ENCODE assay signal across 18 cellular contexts in the genomic region with DNA sequence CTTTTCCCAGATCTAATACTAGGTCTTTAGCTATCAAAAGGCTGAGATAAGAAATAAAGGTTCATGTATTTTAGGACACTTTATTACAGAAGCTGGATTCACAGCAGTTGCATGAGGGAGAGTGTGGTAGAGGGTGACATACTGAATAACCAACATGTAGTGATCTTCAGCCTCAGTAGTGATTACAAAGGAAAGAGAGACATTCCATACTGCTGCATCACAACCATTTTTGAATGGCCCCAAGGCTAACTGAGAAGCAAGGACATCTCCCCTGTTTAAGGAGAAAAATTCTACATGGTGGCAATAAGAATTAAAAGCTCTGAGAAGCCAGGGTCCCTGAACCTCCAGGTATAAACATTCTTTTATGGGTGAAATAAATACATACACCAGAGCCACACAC. TPM values are rescaled to one million over a fixed set of nuclear protein-coding genes. Genes with fewer than 3 reads are reported as not detected.
DNase-seq lines count a peak whose midpoint lies in the region; ATAC-seq, FAIRE-seq and TF ChIP-seq lines count a peak whose summit lies in the region.
"Had no signal": no experiment of that assay in that cellular context is flagged by ENCODE, and none has a peak within 500 bp of the region (broad histone marks: within the 10 kb centered on the region; RNA-seq: fewer than 3 reads in every experiment).

No MANE protein-coding gene starts in this region.

- H3K9me3 ChIP-seq in HepG2 (ENCODE audit: low read length) (no peaks in the 10 kb centered on the region), right lobe of liver (no peaks in the 10 kb centered on the region)

- no peaks in the 10 kb centered on the region for H3K27me3 Mint-ChIP-seq in effector memory CD8-positive, alpha-beta T cell
- H3K27me3 Mint-ChIP-seq: dendritic cell treated with granulocyte-macrophage colony-stimulating factor and Interleukin-4, amounts not matched to agents 40 ng/mL and 50 ng/mL, for 4 days had no signal

- H3K79me2 ChIP-seq in HepG2 (ENCODE audit: insufficient read depth, low read length): peaks cover 2% of the 10 kb centered on the region

- H3K27me3 ChIP-seq in HepG2 (ENCODE audit: control insufficient read depth in 1 of 2, insufficient read depth in 2 of 2, low read length in 2 of 2) (no peaks in the 10 kb centered on the region), right lobe of liver (no peaks in the 10 kb centered on the region), foreskin keratinocyte (no peaks in the 10 kb centered on the region)
- H3K27me3 ChIP-seq: neural progenitor cell had no signal

- peaks cover 11 to 19% of the 10 kb centered on the region in 2 donors for H3K4me1 Mint-ChIP-seq in effector memory CD8-positive, alpha-beta T cell (ENCODE audit: low read depth in 2 of 2)
- H3K4me1 Mint-ChIP-seq: neural progenitor cell had no signal

- H3K4me3 Mint-ChIP-seq in effector memory CD8-positive, alpha-beta T cell: no peak overlapping the region
- H3K4me3 Mint-ChIP-seq: dendritic cell treated with granulocyte-macrophage colony-stimulating factor and Interleukin-4, amounts not matched to agents 40 ng/mL and 50 ng/mL, for 4 days; neural progenitor cell; WTC11 had no signal

- peaks cover 25% of the 10 kb centered on the region for H3K36me3 Mint-ChIP-seq in effector memory CD8-positive, alpha-beta T cell (ENCODE audit: insufficient read depth)

- H3K27ac ChIP-seq in HepG2 (ENCODE audit: extremely low read length, insufficient read depth, low read length) (no peak overlapping the region), right lobe of liver (no peak overlapping the region), foreskin keratinocyte (no peak overlapping the region)
- H3K27ac ChIP-seq: neural progenitor cell had no signal

- CTCF ChIA-PET in HepG2 (lab: Yijun Ruan, JAX; ENCODE audit: low intra/inter-chr PET ratio, low total read pairs): no interaction called here

- intact Hi-C loops in HepG2 (cut with micrococcal nuclease; ENCODE audit: unreplicated experiment) (no loop called here), right lobe of liver (cut with DNase I) (no loop called here)

- no peak for TF ChIP-seq RAD21 in HepG2 (CRISPR knock-in tag; IDR thresholded peaks at IDR 0.05)

- in situ Hi-C loops in HepG2 (cut with HindIII; ENCODE audit: extremely low pct_ligation_motif_present, low pct_unique_long_range_greater_than_20kb): no loop called here

- H3K36me3 ChIP-seq in HepG2 (replicated peaks in 1 of 2; ENCODE audit: control insufficient read depth in 1 of 2, insufficient read depth in 2 of 2, low read length in 2 of 2) (peaks cover 0 to 16% of the 10 kb centered on the region in 2 experiments; a peak in 2 of 5 replicates), right lobe of liver (no peaks in the 10 kb centered on the region)

- FAIRE-seq in HepG2 (lab: Jason Lieb, UNC): no peak
- FAIRE-seq: GM19239 had no signal

- H2AFZ ChIP-seq in HepG2 (ENCODE audit: low read length): no peak overlapping the region
- H2AFZ ChIP-seq: neural progenitor cell had no signal

- BruUV-seq in HepG2 (replicated peaks; lab: Mats Ljungman, UMichigan): no TSS peak

- TF ChIP-seq CTCF in HepG2 (CRISPR knock-in tag; IDR thresholded peaks at IDR 0.05) (no peak), right lobe of liver (IDR thresholded peaks at IDR 0.05) (no peak), foreskin keratinocyte (conservative IDR thresholded peaks at IDR 0.05) (no peak)

- no peak overlapping the region for H3K4me2 ChIP-seq in HepG2 (ENCODE audit: low read depth, low read length)
- H3K4me2 ChIP-seq: neural progenitor cell, smooth muscle cell had no signal

- TF ChIP-seq EP300 in HepG2 (IDR thresholded peaks at IDR 0.05; ENCODE audit: low read depth in 2 of 2, low read length in 2 of 2): no peak
- TF ChIP-seq EP300 in HepG2 (CRISPR knock-in tag; IDR thresholded peaks at IDR 0.05; ENCODE audit: borderline replicate concordance): no peak

- H3K27ac Mint-ChIP-seq in effector memory CD8-positive, alpha-beta T cell: no peak overlapping the region
- H3K27ac Mint-ChIP-seq: activated naive CD4-positive, alpha-beta T cell treated with anti-CD3 and anti-CD28 coated beads, Interleukin-2, amount 50 U/mL, for 72 hours; dendritic cell treated with granulocyte-macrophage colony-stimulating factor and Interleukin-4, amounts not matched to agents 40 ng/mL and 50 ng/mL, for 4 days; neural progenitor cell; WTC11 had no signal

- H3K9ac ChIP-seq in HepG2 (ENCODE audit: insufficient read depth, low read depth, low read length): no peak overlapping the region
- H3K9ac ChIP-seq: neural progenitor cell had no signal

- peak; percentile 20 for DNase-seq in HepG2 (ENCODE audit: low spot score)
- DNase-seq in right lobe of liver: no peak
- DNase-seq in amniotic stem cell (lab: John Stamatoyannopoulos, UW): peak; percentile 38
- peak; percentile 37 to 68 for DNase-seq in foreskin keratinocyte
- DNase-seq in 8988T: no peak
- no peak for DNase-seq in DMS114 treated with DMSO at 0.1 percent for 48 hours (lab: John Stamatoyannopoulos, UW; ENCODE audit: unreplicated experiment)
- no peak for DNase-seq in effector memory CD8-positive, alpha-beta T cell
- no peak for DNase-seq in NCI-H345 (lab: John Stamatoyannopoulos, UW)
- DNase-seq: activated CD8-positive, alpha-beta memory T cell treated with anti-CD3 and anti-CD28 coated beads, Interleukin-2, amount 50 U/mL, for 48 hours; NK-92 treated with Interleukin-12 subunit alpha and Interleukin-12 subunit beta, amount 100 ng/mL, for 24 hours had no signal

- ATAC-seq in HepG2: peak; percentile 59; the same call in 2 of the 3 replicates
- no peak for ATAC-seq in right lobe of liver
- ATAC-seq in foreskin keratinocyte: peak; percentile 98
- ATAC-seq in effector memory CD8-positive, alpha-beta T cell (replicated peaks): no peak
- ATAC-seq: activated naive CD4-positive, alpha-beta T cell treated with anti-CD3 and anti-CD28 coated beads, Interleukin-2, amount 50 U/mL, for 72 hours; WTC11 had no signal

- H3K4me3 ChIP-seq in HepG2 (replicated peaks in 1 of 3; ENCODE audit: insufficient read depth in 1 of 3, low read depth in 2 of 3, low read length in 3 of 3): no peak overlapping the region
- no peak overlapping the region for H3K4me3 ChIP-seq in right lobe of liver
- H3K4me3 ChIP-seq: neural progenitor cell, smooth muscle cell had no signal

- TF ChIP-seq POLR2A in HepG2 (IDR thresholded peaks at IDR 0.05; ENCODE audit: insufficient read depth in 1 of 2, low read depth in 2 of 2, low read length in 2 of 2) (no peak), right lobe of liver (IDR thresholded peaks at IDR 0.05) (no peak)

- H3K4me1 ChIP-seq in HepG2 (ENCODE audit: insufficient read depth, low read length) (0 out of 2 replicates have a peak, but pooled peaks cover 6% of the 10 kb centered on the region), right lobe of liver (no peaks in the 10 kb centered on the region), foreskin keratinocyte (peaks cover 6% of the 10 kb centered on the region)
- H3K4me1 ChIP-seq: neural progenitor cell had no signal

- H4K20me1 ChIP-seq in HepG2 (ENCODE audit: insufficient read depth, low read length): no peaks in the 10 kb centered on the region

- no peaks in the 10 kb centered on the region for H3K9me3 Mint-ChIP-seq in effector memory CD8-positive, alpha-beta T cell
- H3K9me3 Mint-ChIP-seq: activated naive CD4-positive, alpha-beta T cell treated with anti-CD3 and anti-CD28 coated beads, Interleukin-2, amount 50 U/mL, for 72 hours; dendritic cell treated with granulocyte-macrophage colony-stimulating factor and Interleukin-4, amounts not matched to agents 40 ng/mL and 50 ng/mL, for 4 days; neural progenitor cell; WTC11 had no signal

- POLR2A ChIA-PET in HepG2 (lab: Yijun Ruan, JAX): no interaction called here

RNA-seq across cellular contexts. Expression of a gene that starts 35.3 kb away (rescaled TPM):
- total RNA-seq in HepG2 (2016; rRNA removed; fragmentation: Illumina TruSeq; extraction: Trizol) (31.3 and 50.0 TPM in 2 replicates), right lobe of liver (10 to 100 TPM; 13.9 to 21.3 (median 15.5) TPM), foreskin keratinocyte (46.5 and 48.4 TPM in 2 replicates)
- 6.1 and 6.8 TPM in 2 replicates for total RNA-seq in HepG2 (2016; cell fraction: cytosol; rRNA removed; fragmentation: Illumina TruSeq; extraction: Trizol; ENCODE audit: low read depth)
- 31.5 and 51.4 TPM in 2 replicates for total RNA-seq in HepG2 (2016; cell fraction: insoluble cytoplasmic fraction; rRNA removed; fragmentation: Illumina TruSeq; extraction: Trizol)
- 7.1 and 7.8 TPM in 2 replicates for total RNA-seq in HepG2 (2016; cell fraction: membrane; rRNA removed; fragmentation: Illumina TruSeq; extraction: Trizol)
- total RNA-seq in HepG2 (2016; cell fraction: nucleus; rRNA removed; fragmentation: Illumina TruSeq; extraction: Trizol): 69.2 and 71.8 TPM in 2 replicates
- polyA plus RNA-seq in HepG2 (2011; rRNA removed) (16.0 and 20.4 TPM in 2 replicates), foreskin keratinocyte (12.8 and 14.9 TPM in 2 replicates)
- polyA plus RNA-seq in HepG2 (2011; cell fraction: cytosol; rRNA removed): 10.2 and 16.7 TPM in 2 replicates
- polyA plus RNA-seq in HepG2 (2011; cell fraction: nucleus; rRNA removed): 16.2 and 20.5 TPM in 2 replicates
- polyA plus RNA-seq in HepG2 (2012): 15.0 and 17.6 TPM in 2 replicates
- polyA plus RNA-seq in HepG2 (2016; cell fraction: cytosol; fragmentation: Illumina TruSeq; extraction: Trizol; ENCODE audit: low read depth): 0.83 and 0.87 TPM in 2 replicates
- polyA plus RNA-seq in HepG2 (2016; cell fraction: insoluble cytoplasmic fraction; fragmentation: Illumina TruSeq; extraction: Trizol; ENCODE audit: low read depth): 26.2 and 32.7 TPM in 2 replicates
- polyA plus RNA-seq in HepG2 (2016; cell fraction: membrane; fragmentation: Illumina TruSeq; extraction: Trizol; ENCODE audit: low read depth): 2.2 and 2.3 TPM in 2 replicates
- polyA plus RNA-seq in HepG2 (2016; cell fraction: nucleus; fragmentation: Illumina TruSeq; extraction: Trizol; ENCODE audit: insufficient read depth, low read depth): 16.4 and 19.9 TPM in 2 replicates
- 15.6 and 20.7 TPM in 2 replicates for polyA minus RNA-seq in HepG2 (2011; rRNA and poly(A)+ RNA removed; ENCODE audit: low replicate concordance)
- 18.6 and 26.5 TPM in 2 replicates for polyA minus RNA-seq in HepG2 (2011; cell fraction: cytosol; rRNA and poly(A)+ RNA removed)
- 95.6 and 135 TPM in 2 replicates for polyA minus RNA-seq in HepG2 (2011; cell fraction: nucleus; rRNA and poly(A)+ RNA removed)

RNA-seq across cellular contexts. Expression of a gene that starts 35.3 kb away (rescaled TPM):
- total RNA-seq in HepG2 (2016; rRNA removed; fragmentation: Illumina TruSeq; extraction: Trizol) (9.8 and 10.6 TPM in 2 replicates), right lobe of liver (1 to 10 TPM; 2.3 to 6.1 (median 3.4) TPM), foreskin keratinocyte (11.6 and 11.9 TPM in 2 replicates)
- total RNA-seq in HepG2 (2016; cell fraction: cytosol; rRNA removed; fragmentation: Illumina TruSeq; extraction: Trizol; ENCODE audit: low read depth): 4.9 and 6.6 TPM in 2 replicates
- total RNA-seq in HepG2 (2016; cell fraction: insoluble cytoplasmic fraction; rRNA removed; fragmentation: Illumina TruSeq; extraction: Trizol): 8.8 and 10.7 TPM in 2 replicates
- 7.6 and 9.0 TPM in 2 replicates for total RNA-seq in HepG2 (2016; cell fraction: membrane; rRNA removed; fragmentation: Illumina TruSeq; extraction: Trizol)
- 12.6 and 14.1 TPM in 2 replicates for total RNA-seq in HepG2 (2016; cell fraction: nucleus; rRNA removed; fragmentation: Illumina TruSeq; extraction: Trizol)
- polyA plus RNA-seq in HepG2 (2011; rRNA removed) (3.9 and 5.6 TPM in 2 replicates), foreskin keratinocyte (7.3 and 8.7 TPM in 2 replicates)
- polyA plus RNA-seq in HepG2 (2011; cell fraction: cytosol; rRNA removed): 2.0 and 2.7 TPM in 2 replicates
- 4.9 and 5.3 TPM in 2 replicates for polyA plus RNA-seq in HepG2 (2011; cell fraction: nucleus; rRNA removed)
- 5.9 and 8.4 TPM in 2 replicates for polyA plus RNA-seq in HepG2 (2012)
- polyA plus RNA-seq in HepG2 (2016; cell fraction: cytosol; fragmentation: Illumina TruSeq; extraction: Trizol; ENCODE audit: low read depth): 2.7 and 3.6 TPM in 2 replicates
- 10.6 and 11.7 TPM in 2 replicates for polyA plus RNA-seq in HepG2 (2016; cell fraction: insoluble cytoplasmic fraction; fragmentation: Illumina TruSeq; extraction: Trizol; ENCODE audit: low read depth)
- 6.6 and 7.0 TPM in 2 replicates for polyA plus RNA-seq in HepG2 (2016; cell fraction: membrane; fragmentation: Illumina TruSeq; extraction: Trizol; ENCODE audit: low read depth)
- 11.8 and 16.4 TPM in 2 replicates for polyA plus RNA-seq in HepG2 (2016; cell fraction: nucleus; fragmentation: Illumina TruSeq; extraction: Trizol; ENCODE audit: insufficient read depth, low read depth)
- 3.5 and 8.4 TPM in 2 replicates for polyA minus RNA-seq in HepG2 (2011; rRNA and poly(A)+ RNA removed; ENCODE audit: low replicate concordance)
- 2.2 and 3.5 TPM in 2 replicates for polyA minus RNA-seq in HepG2 (2011; cell fraction: cytosol; rRNA and poly(A)+ RNA removed)
- 13.6 and 18.8 TPM in 2 replicates for polyA minus RNA-seq in HepG2 (2011; cell fraction: nucleus; rRNA and poly(A)+ RNA removed)

RNA-seq across cellular contexts. Expression of a gene that starts 51.6 kb away (rescaled TPM):
- total RNA-seq in HepG2 (2016; rRNA removed; fragmentation: Illumina TruSeq; extraction: Trizol) (27.8 and 35.6 TPM in 2 replicates), right lobe of liver (10 to 100 TPM; 26.2 to 59.5 (median 31.0) TPM), foreskin keratinocyte (70.4 and 80.3 TPM in 2 replicates)
- total RNA-seq in HepG2 (2016; cell fraction: cytosol; rRNA removed; fragmentation: Illumina TruSeq; extraction: Trizol; ENCODE audit: low read depth): 9.7 and 10.3 TPM in 2 replicates
- 24.9 and 34.5 TPM in 2 replicates for total RNA-seq in HepG2 (2016; cell fraction: insoluble cytoplasmic fraction; rRNA removed; fragmentation: Illumina TruSeq; extraction: Trizol)
- 15.3 and 18.6 TPM in 2 replicates for total RNA-seq in HepG2 (2016; cell fraction: membrane; rRNA removed; fragmentation: Illumina TruSeq; extraction: Trizol)
- total RNA-seq in HepG2 (2016; cell fraction: nucleus; rRNA removed; fragmentation: Illumina TruSeq; extraction: Trizol): 34.2 and 42.0 TPM in 2 replicates
- polyA plus RNA-seq in HepG2 (2011; rRNA removed) (11.1 and 15.3 TPM in 2 replicates), foreskin keratinocyte (42.4 and 43.4 TPM in 2 replicates)
- polyA plus RNA-seq in HepG2 (2011; cell fraction: cytosol; rRNA removed): 6.6 and 15.3 TPM in 2 replicates
- 5.5 and 6.6 TPM in 2 replicates for polyA plus RNA-seq in HepG2 (2011; cell fraction: nucleus; rRNA removed)
- polyA plus RNA-seq in HepG2 (2012): 18.6 and 33.9 TPM in 2 replicates
- polyA plus RNA-seq in HepG2 (2016; cell fraction: cytosol; fragmentation: Illumina TruSeq; extraction: Trizol; ENCODE audit: low read depth): 12.8 and 13.2 TPM in 2 replicates
- 21.5 and 21.6 TPM in 2 replicates for polyA plus RNA-seq in HepG2 (2016; cell fraction: insoluble cytoplasmic fraction; fragmentation: Illumina TruSeq; extraction: Trizol; ENCODE audit: low read depth)
- 12.1 and 13.0 TPM in 2 replicates for polyA plus RNA-seq in HepG2 (2016; cell fraction: membrane; fragmentation: Illumina TruSeq; extraction: Trizol; ENCODE audit: low read depth)
- polyA plus RNA-seq in HepG2 (2016; cell fraction: nucleus; fragmentation: Illumina TruSeq; extraction: Trizol; ENCODE audit: insufficient read depth, low read depth): 41.8 and 43.2 TPM in 2 replicates
- polyA minus RNA-seq in HepG2 (2011; rRNA and poly(A)+ RNA removed; ENCODE audit: low replicate concordance): 6.7 and 10.7 TPM in 2 replicates
- polyA minus RNA-seq in HepG2 (2011; cell fraction: cytosol; rRNA and poly(A)+ RNA removed): 9.6 and 10.0 TPM in 2 replicates
- polyA minus RNA-seq in HepG2 (2011; cell fraction: nucleus; rRNA and poly(A)+ RNA removed): 27.8 and 31.9 TPM in 2 replicates

RNA-seq across cellular contexts. Expression of a gene that starts 58.6 kb away (rescaled TPM):
- not detected in 2 replicates for total RNA-seq in HepG2 (2016; rRNA removed; fragmentation: Illumina TruSeq; extraction: Trizol)
- total RNA-seq in HepG2 (2016; cell fraction: cytosol; rRNA removed; fragmentation: Illumina TruSeq; extraction: Trizol; ENCODE audit: low read depth): not detected in 2 replicates
- total RNA-seq in HepG2 (2016; cell fraction: insoluble cytoplasmic fraction; rRNA removed; fragmentation: Illumina TruSeq; extraction: Trizol): not detected in 2 replicates
- not detected in 2 replicates for total RNA-seq in HepG2 (2016; cell fraction: membrane; rRNA removed; fragmentation: Illumina TruSeq; extraction: Trizol)
- total RNA-seq in HepG2 (2016; cell fraction: nucleus; rRNA removed; fragmentation: Illumina TruSeq; extraction: Trizol): not detected in 2 replicates
- polyA plus RNA-seq in HepG2 (2011; rRNA removed): not detected in 2 replicates
- not detected in 2 replicates for polyA plus RNA-seq in HepG2 (2011; cell fraction: cytosol; rRNA removed)
- not detected in 2 replicates for polyA plus RNA-seq in HepG2 (2011; cell fraction: nucleus; rRNA removed)
- polyA plus RNA-seq in HepG2 (2012): 0.11 TPM in 1 of 2 replicates, not detected in the other
- not detected in 2 replicates for polyA plus RNA-seq in HepG2 (2016; cell fraction: cytosol; fragmentation: Illumina TruSeq; extraction: Trizol; ENCODE audit: low read depth)
- polyA plus RNA-seq in HepG2 (2016; cell fraction: insoluble cytoplasmic fraction; fragmentation: Illumina TruSeq; extraction: Trizol; ENCODE audit: low read depth): not detected in 2 replicates
- not detected in 2 replicates for polyA plus RNA-seq in HepG2 (2016; cell fraction: membrane; fragmentation: Illumina TruSeq; extraction: Trizol; ENCODE audit: low read depth)
- not detected in 2 replicates for polyA plus RNA-seq in HepG2 (2016; cell fraction: nucleus; fragmentation: Illumina TruSeq; extraction: Trizol; ENCODE audit: insufficient read depth, low read depth)
- not detected in 2 replicates for polyA minus RNA-seq in HepG2 (2011; rRNA and poly(A)+ RNA removed; ENCODE audit: low replicate concordance)
- polyA minus RNA-seq in HepG2 (2011; cell fraction: cytosol; rRNA and poly(A)+ RNA removed): not detected in 2 replicates
- 0.26 TPM in 1 of 2 replicates, not detected in the other for polyA minus RNA-seq in HepG2 (2011; cell fraction: nucleus; rRNA and poly(A)+ RNA removed)
- not detected for total RNA-seq in right lobe of liver
- not detected in 2 replicates for total RNA-seq in foreskin keratinocyte
- polyA plus RNA-seq in foreskin keratinocyte: not detected in 2 replicates
- total RNA-seq: activated naive CD4-positive, alpha-beta T cell treated with anti-CD3 and anti-CD28 coated beads, Interleukin-2, amount 50 U/mL, for 72 hours; liver; smooth muscle cell; subcutaneous adipose tissue; WTC11 had no signal

Comparison
In these comparisons a context has a peak if more than half of its experiments do, and no peak if none do; other contexts are left out.
1. ATAC-seq: peak in HepG2 (single experiment) and foreskin keratinocyte (single experiment); none in right lobe of liver (0 of 4) and effector memory CD8-positive, alpha-beta T cell (single experiment).
2. DNase-seq: peak in HepG2 (single experiment), amniotic stem cell (single experiment) and foreskin keratinocyte (2 of 2); none in right lobe of liver (0 of 3), 8988T (single experiment), DMS114 treated with DMSO at 0.1 percent for 48 hours (single experiment), effector memory CD8-positive, alpha-beta T cell (0 of 3) and NCI-H345 (single experiment).